Comparison of ENCODE assay signal across 9 cellular contexts in genomic region chr1:100543640-100544039, GRCh38. TPM values are rescaled to one million over a fixed set of nuclear protein-coding genes. Genes with fewer than 3 reads are reported as not detected.
A peak's percentile ranks its signal among the peaks of the same experiment; 100 is the strongest.
DNase-seq lines count a peak whose midpoint lies in the region; ATAC-seq and TF ChIP-seq lines count a peak whose summit lies in the region.
"Had no signal": no experiment of that assay in that cellular context is flagged by ENCODE, and none has a peak within 500 bp of the region (broad histone marks: within the 10 kb centered on the region; RNA-seq: fewer than 3 reads in every experiment).

No MANE protein-coding gene starts in this region.

- H3K36me3 ChIP-seq in osteoblast (ENCODE audit: insufficient read depth, low read length): no peaks in the 10 kb centered on the region
- H3K36me3 ChIP-seq in right atrium auricular region: no peaks in the 10 kb centered on the region
- H3K36me3 ChIP-seq: SJCRH30 had no signal

- peak; percentile 36 for TF ChIP-seq CTCF in HL-60 (IDR thresholded peaks at IDR 0.05; ENCODE audit: insufficient read depth, low read length)
- TF ChIP-seq CTCF in osteoblast (IDR thresholded peaks at IDR 0.05; ENCODE audit: extremely low read depth, low read depth, low read length): peak; percentile 23
- no peak for TF ChIP-seq CTCF in right atrium auricular region (IDR thresholded peaks at IDR 0.05)

- H3K27me3 Mint-ChIP-seq in activated CD4-positive, alpha-beta memory T cell treated with anti-CD3 and anti-CD28 coated beads for 36 hours: peaks cover 20% of the 10 kb centered on the region

- no peak overlapping the region for H3K4me3 Mint-ChIP-seq in activated CD4-positive, alpha-beta memory T cell treated with anti-CD3 and anti-CD28 coated beads for 36 hours

- H4K20me1 ChIP-seq in osteoblast (ENCODE audit: insufficient read depth, low read length): no peaks in the 10 kb centered on the region

- intact Hi-C loops in activated CD4-positive, alpha-beta memory T cell treated with anti-CD3 and anti-CD28 coated beads for 36 hours (cut with micrococcal nuclease): loop anchor here (1.0 to 5.0 kb wide), 6 partner anchors 12 to 736 kb away; partner anchors contain the start of genes SASS6 and TRMT13

- no peak overlapping the region for H3K4me3 ChIP-seq in HL-60 (replicated peaks; ENCODE audit: insufficient read depth, low read length)
- no peak overlapping the region for H3K4me3 ChIP-seq in osteoblast (ENCODE audit: insufficient read depth, low read length)
- no peak overlapping the region for H3K4me3 ChIP-seq in right atrium auricular region
- H3K4me3 ChIP-seq: SJCRH30 had no signal

- CTCF ChIA-PET in activated CD4-positive, alpha-beta memory T cell treated with anti-CD3 and anti-CD28 coated beads for 36 hours (lab: Charles Lee): interaction anchor here (0.7 to 2.2 kb wide), 13 partner anchors 9 to 325 kb away, joined by 3 to 14 read pairs (median 4); no protein-coding TSS in a partner anchor

- no peak overlapping the region for H3K27ac Mint-ChIP-seq in activated CD4-positive, alpha-beta memory T cell treated with anti-CD3 and anti-CD28 coated beads for 36 hours

- no peaks in the 10 kb centered on the region for H3K9me3 Mint-ChIP-seq in activated CD4-positive, alpha-beta memory T cell treated with anti-CD3 and anti-CD28 coated beads for 36 hours

- H3K4me1 Mint-ChIP-seq in activated CD4-positive, alpha-beta memory T cell treated with anti-CD3 and anti-CD28 coated beads for 36 hours (ENCODE audit: low read depth): peaks cover 8% of the 10 kb centered on the region

- ATAC-seq in GM19452 (IDR thresholded peaks at IDR 0.05; ENCODE audit: unreplicated experiment): peak; percentile 42

- H3K79me2 ChIP-seq in osteoblast (ENCODE audit: insufficient read depth, low read length): no peaks in the 10 kb centered on the region

- H3K4me2 ChIP-seq in osteoblast (ENCODE audit: insufficient read depth, low read length): no peak overlapping the region

- no peaks in the 10 kb centered on the region for H3K27me3 ChIP-seq in HL-60 (ENCODE audit: insufficient read depth, poor library complexity, severe bottlenecking)
- H3K27me3 ChIP-seq in osteoblast (ENCODE audit: insufficient read depth, low read length): peaks cover 9% of the 10 kb centered on the region
- H3K27me3 ChIP-seq in right atrium auricular region: no peaks in the 10 kb centered on the region
- H3K27me3 ChIP-seq: SJCRH30 had no signal

- POLR2A ChIA-PET in activated CD4-positive, alpha-beta memory T cell treated with anti-CD3 and anti-CD28 coated beads for 36 hours (lab: Charles Lee): interaction anchor here (0.6 kb wide), 1 partner anchor 336 kb away, joined by 3 read pairs; no protein-coding TSS in a partner anchor

- DNase-seq in ELF-1 (ENCODE audit: low read depth, low spot score): peak; percentile 32
- peak in 1 of 2 experiments; percentile 61 for DNase-seq in HL-60 (ENCODE audit: low read depth in 1 of 2, low spot score in 1 of 2)
- peak; percentile 63 for DNase-seq in activated CD4-positive, alpha-beta memory T cell treated with anti-CD3 and anti-CD28 coated beads for 36 hours
- no peak for DNase-seq in osteoblast (ENCODE audit: insufficient read length, low spot score, missing footprints)
- DNase-seq in activated CD4-positive, CD25-positive, alpha-beta regulatory T cell treated with anti-CD3 and anti-CD28 coated beads, Interleukin-2, amount 50 U/mL, for 72 hours: no peak
- DNase-seq in activated CD8-positive, alpha-beta memory T cell treated with anti-CD3 and anti-CD28 coated beads for 24 hours: no peak
- no peak for DNase-seq in right atrium auricular region (ENCODE audit: low spot score)

- no peak overlapping the region for H2AFZ ChIP-seq in osteoblast (ENCODE audit: low read length)

- H3K27ac ChIP-seq in HL-60 (replicated peaks) (no peak overlapping the region), osteoblast (ENCODE audit: low read depth, low read length) (no peak overlapping the region), right atrium auricular region (no peak overlapping the region)
- H3K27ac ChIP-seq: SJCRH30 had no signal

- H3K4me1 ChIP-seq in osteoblast (ENCODE audit: insufficient read depth, low read length): peaks cover 5% of the 10 kb centered on the region
- H3K4me1 ChIP-seq in right atrium auricular region: peaks cover 0 to 13% of the 10 kb centered on the region in 2 donors
- H3K4me1 ChIP-seq: SJCRH30 had no signal

- H3K36me3 Mint-ChIP-seq in activated CD4-positive, alpha-beta memory T cell treated with anti-CD3 and anti-CD28 coated beads for 36 hours: no peaks in the 10 kb centered on the region

- H3K9me3 ChIP-seq in osteoblast (ENCODE audit: low read depth, low read length): no peaks in the 10 kb centered on the region
- H3K9me3 ChIP-seq in right atrium auricular region: no peaks in the 10 kb centered on the region
- H3K9me3 ChIP-seq: SJCRH30 had no signal

RNA-seq across cellular contexts. Expression of gene GPR88, which starts 5.7 kb away (rescaled TPM):
- total RNA-seq in activated CD4-positive, alpha-beta memory T cell treated with anti-CD3 and anti-CD28 coated beads for 36 hours: not detected
- 0.72 and 0.88 TPM in 2 replicates for total RNA-seq in osteoblast
- under 1 TPM in 1 of 2 donors, not detected in 1; 0.63 TPM for total RNA-seq in right atrium auricular region
- total RNA-seq: SJCRH30 had no signal

Comparison
In these comparisons a context has a peak if more than half of its experiments do, and no peak if none do; other contexts are left out.
1. DNase-seq: peak in ELF-1 (single experiment) and activated CD4-positive, alpha-beta memory T cell treated with anti-CD3 and anti-CD28 coated beads for 36 hours (single experiment); none in osteoblast (single experiment), activated CD4-positive, CD25-positive, alpha-beta regulatory T cell treated with anti-CD3 and anti-CD28 coated beads, Interleukin-2, amount 50 U/mL, for 72 hours (single experiment), activated CD8-positive, alpha-beta memory T cell treated with anti-CD3 and anti-CD28 coated beads for 24 hours (single experiment) and right atrium auricular region (single experiment).
2. CTCF ChIP-seq: peak in HL-60 (single experiment) and osteoblast (single experiment); none in right atrium auricular region (0 of 2).